ENCODE assay signal across 32 cellular contexts in genomic region chr1:8255712-8256111, GRCh38.
"Had no signal": no experiment of that assay in that cellular context is flagged by ENCODE, and none has a peak within 500 bp of the region (broad histone marks: within the 10 kb centered on the region; RNA-seq: fewer than 3 reads in every experiment).

No MANE protein-coding gene starts in this region.

- DNase-seq: activated B cell treated with CpG ODN at 0.5 μM for 24 hours; activated CD4-positive, alpha-beta T cell treated with anti-CD3 and anti-CD28 coated beads for 48 hours; activated CD4-positive, alpha-beta T cell treated with anti-CD3 and anti-CD28 coated beads, Interleukin-2, amount 50 U/mL, for 1 hour; activated CD4-positive, alpha-beta T cell treated with anti-CD3 and anti-CD28 coated beads, Interleukin-2, amount 50 U/mL, for 48 hours; activated CD8-positive, alpha-beta memory T cell treated with anti-CD3 and anti-CD28 coated beads for 24 hours; activated CD8-positive, alpha-beta T cell treated with anti-CD3 and anti-CD28 coated beads for 36 hours; activated effector memory CD4-positive, alpha-beta T cell treated with Interleukin-2 at 50 U/mL for 16 hours; activated naive CD4-positive, alpha-beta T cell treated with anti-CD3 and anti-CD28 coated beads for 36 hours; activated naive CD8-positive, alpha-beta T cell treated with anti-CD3 and anti-CD28 coated beads for 36 hours; activated naive CD8-positive, alpha-beta T cell treated with anti-CD3 and anti-CD28 coated beads, Interleukin-2, amount 50 U/mL, for 24 hours; activated T-cell treated with anti-CD3 and anti-CD28 coated beads, Interleukin-2, amount 50 U/mL, for 4 hours; adrenal gland; amygdala; aorta; central memory CD4-positive, alpha-beta T cell; cerebellar nuclear complex; colonic mucosa; effector CD8-positive, alpha-beta T cell; foreskin fibroblast; head of caudate nucleus; T-helper 1 cell; T-helper 17 cell; T1000; WERI-Rb-1 had no signal

- H3K36me3 Mint-ChIP-seq: activated naive CD4-positive, alpha-beta T cell treated with anti-CD3 and anti-CD28 coated beads, Interleukin-2, amount 50 U/mL, for 24 hours; activated naive CD8-positive, alpha-beta T cell treated with anti-CD3 and anti-CD28 coated beads for 36 hours; brain had no signal

- H3K9me3 ChIP-seq: adrenal gland, breast epithelium, colonic mucosa had no signal

- ATAC-seq: activated CD4-positive, CD25-positive, alpha-beta regulatory T cell treated with anti-CD3 and anti-CD28 coated beads, Interleukin-2, amount 50 U/mL, for 24 hours; activated CD8-positive, alpha-beta T cell treated with anti-CD3 and anti-CD28 coated beads for 36 hours; activated naive CD8-positive, alpha-beta T cell treated with anti-CD3 and anti-CD28 coated beads, Interleukin-2, amount 50 U/mL, for 24 hours; activated T-cell treated with anti-CD3 and anti-CD28 coated beads, Interleukin-2, amount 50 U/mL, for 4 hours; activated T-helper 17 cell treated with anti-CD3 and anti-CD28 coated beads, Interleukin-2, amount 50 U/mL, for 72 hours; esophagus mucosa; T-helper 17 cell had no signal

- H3K27ac Mint-ChIP-seq: activated B cell treated with CpG ODN at 0.5 μM for 24 hours; activated CD8-positive, alpha-beta T cell treated with anti-CD3 and anti-CD28 coated beads for 36 hours; activated naive CD4-positive, alpha-beta T cell treated with anti-CD3 and anti-CD28 coated beads for 36 hours; activated naive CD4-positive, alpha-beta T cell treated with anti-CD3 and anti-CD28 coated beads, Interleukin-2, amount 50 U/mL, for 24 hours; activated naive CD8-positive, alpha-beta T cell treated with anti-CD3 and anti-CD28 coated beads for 36 hours; activated naive CD8-positive, alpha-beta T cell treated with anti-CD3 and anti-CD28 coated beads, Interleukin-2, amount 50 U/mL, for 24 hours; activated T-helper 17 cell treated with anti-CD3 and anti-CD28 coated beads, Interleukin-2, amount 50 U/mL, for 72 hours; brain; T-helper 17 cell; T-helper 2 cell treated with Interferon-gamma antibody and Interleukin-4, amounts not matched to agents 5 μg/mL and 100 μg/mL, for 36 hours had no signal

- H3K4me3 Mint-ChIP-seq: activated B cell treated with CpG ODN at 0.5 μM for 24 hours; activated CD8-positive, alpha-beta T cell treated with anti-CD3 and anti-CD28 coated beads for 36 hours; activated naive CD4-positive, alpha-beta T cell treated with anti-CD3 and anti-CD28 coated beads for 36 hours; activated naive CD4-positive, alpha-beta T cell treated with anti-CD3 and anti-CD28 coated beads, Interleukin-2, amount 50 U/mL, for 24 hours; activated naive CD8-positive, alpha-beta T cell treated with anti-CD3 and anti-CD28 coated beads for 36 hours; activated naive CD8-positive, alpha-beta T cell treated with anti-CD3 and anti-CD28 coated beads, Interleukin-2, amount 50 U/mL, for 24 hours; activated T-cell treated with anti-CD3 and anti-CD28 coated beads, Interleukin-2, amount 50 U/mL, for 4 hours; activated T-helper 17 cell treated with anti-CD3 and anti-CD28 coated beads, Interleukin-2, amount 50 U/mL, for 72 hours; brain; T-helper 17 cell; T-helper 2 cell treated with Interferon-gamma antibody and Interleukin-4, amounts not matched to agents 5 μg/mL and 100 μg/mL, for 36 hours had no signal

- H3K27me3 ChIP-seq: adrenal gland, breast epithelium, cardiac muscle cell, colonic mucosa had no signal

- H3K27ac ChIP-seq: adrenal gland, breast epithelium, cardiac muscle cell, colonic mucosa, WERI-Rb-1 had no signal

- H3K9me3 Mint-ChIP-seq: activated B cell treated with CpG ODN at 0.5 μM for 24 hours; activated CD8-positive, alpha-beta T cell treated with anti-CD3 and anti-CD28 coated beads for 36 hours; activated naive CD4-positive, alpha-beta T cell treated with anti-CD3 and anti-CD28 coated beads for 36 hours; activated naive CD4-positive, alpha-beta T cell treated with anti-CD3 and anti-CD28 coated beads, Interleukin-2, amount 50 U/mL, for 24 hours; activated naive CD8-positive, alpha-beta T cell treated with anti-CD3 and anti-CD28 coated beads for 36 hours; activated naive CD8-positive, alpha-beta T cell treated with anti-CD3 and anti-CD28 coated beads, Interleukin-2, amount 50 U/mL, for 24 hours; activated T-cell treated with anti-CD3 and anti-CD28 coated beads, Interleukin-2, amount 50 U/mL, for 4 hours; activated T-helper 17 cell treated with anti-CD3 and anti-CD28 coated beads, Interleukin-2, amount 50 U/mL, for 72 hours; T-helper 2 cell treated with Interferon-gamma antibody and Interleukin-4, amounts not matched to agents 5 μg/mL and 100 μg/mL, for 36 hours had no signal

- H3K4me1 Mint-ChIP-seq: activated B cell treated with CpG ODN at 0.5 μM for 24 hours; activated naive CD8-positive, alpha-beta T cell treated with anti-CD3 and anti-CD28 coated beads for 36 hours; brain had no signal

- H3K27me3 Mint-ChIP-seq: activated CD8-positive, alpha-beta T cell treated with anti-CD3 and anti-CD28 coated beads for 36 hours; activated naive CD4-positive, alpha-beta T cell treated with anti-CD3 and anti-CD28 coated beads, Interleukin-2, amount 50 U/mL, for 24 hours had no signal

- H3K4me3 ChIP-seq: adrenal gland, breast epithelium, cardiac muscle cell, colonic mucosa had no signal

- H3K36me3 ChIP-seq: adrenal gland, breast epithelium, cardiac muscle cell, colonic mucosa, WERI-Rb-1 had no signal
